8 cellular contexts compared by ENCODE assay signal in the genomic region with DNA sequence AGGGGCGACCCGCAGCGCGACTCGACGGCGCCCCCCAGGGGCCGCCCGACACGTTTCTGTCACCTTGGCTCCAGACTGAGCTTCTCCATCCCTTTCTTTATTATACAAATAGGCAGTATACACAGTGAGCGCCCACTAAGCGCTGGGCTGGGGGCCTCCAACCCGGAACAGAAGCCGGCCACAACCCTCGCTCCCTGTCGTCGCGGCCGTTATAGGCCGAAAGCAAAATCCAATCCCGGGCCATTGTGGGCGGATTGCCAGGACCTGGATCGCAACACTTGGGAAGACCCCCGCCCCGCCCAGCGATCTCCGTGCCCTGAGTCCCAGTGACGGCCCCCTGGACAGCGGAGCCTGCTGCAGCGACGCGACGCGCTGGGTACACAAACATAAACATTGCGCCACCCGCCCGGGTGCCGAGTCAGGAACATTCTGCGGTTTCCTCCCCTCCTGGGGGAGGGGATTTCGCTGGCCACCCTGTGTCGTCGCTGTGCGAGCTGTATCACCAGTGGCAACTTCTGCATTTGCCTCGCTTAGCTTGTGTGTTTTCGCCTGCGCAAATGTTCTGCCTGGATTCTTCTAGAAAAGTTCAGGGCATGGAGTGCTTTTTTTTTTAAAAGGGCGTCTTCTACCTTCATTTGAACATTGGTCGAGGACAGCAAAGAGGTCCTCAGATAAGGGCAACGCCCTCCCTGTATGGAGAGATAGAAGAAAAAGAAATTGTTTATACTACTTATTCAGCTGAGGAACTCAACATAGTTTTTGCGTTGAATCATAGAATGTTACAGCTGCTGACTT. TPM values are rescaled to one million over a fixed set of nuclear protein-coding genes. Genes with fewer than 3 reads are reported as not detected.
DNase-seq lines count a peak whose midpoint lies in the region; ATAC-seq and TF ChIP-seq lines count a peak whose summit lies in the region.

No MANE protein-coding gene starts in this region.

- peak overlapping the region; percentile 98 for H3K9ac ChIP-seq in mucosa of stomach (ENCODE audit: low read length)

- TF ChIP-seq CTCF in OCI-LY7 (conservative IDR thresholded peaks at IDR 0.05; ENCODE audit: low read length): peak; percentile 98

- peaks cover 10% of the 10 kb centered on the region; the same call in 1 of the 2 replicates for H4K20me1 ChIP-seq in OCI-LY7 (ENCODE audit: insufficient read depth, low read length)

- H2AFZ ChIP-seq in OCI-LY7 (ENCODE audit: low read length): peak overlapping the region; percentile 88

- CTCF ChIA-PET in OCI-LY7 (lab: Charles Lee; ENCODE audit: unreplicated experiment): interaction anchor here (0.8 to 1.8 kb wide), 4 partner anchors 57 to 285 kb away, joined by 4 to 6 read pairs (median 4); no protein-coding TSS in a partner anchor

- no TSS peak for BruUV-seq in OCI-LY7 (replicated peaks; lab: Mats Ljungman, UMichigan)

- peak overlapping the region; percentile 91 for H3K4me2 ChIP-seq in OCI-LY7 (ENCODE audit: low read length)

- no peaks in the 10 kb centered on the region for H3K9me2 ChIP-seq in OCI-LY7 (ENCODE audit: insufficient read depth, low read length)

- POLR2A ChIA-PET in OCI-LY7 (lab: Charles Lee): interaction anchor here (0.6 to 2.5 kb wide), 3 partner anchors 45 to 160 kb away, joined by 3 to 6 read pairs (median 3); no protein-coding TSS in a partner anchor

- H3K79me2 ChIP-seq in OCI-LY7 (ENCODE audit: insufficient read depth, low read depth, low read length): no peaks in the 10 kb centered on the region

- no peaks in the 10 kb centered on the region for H3K27me3 ChIP-seq in mucosa of stomach (ENCODE audit: control insufficient read depth, insufficient read depth, low read length)

- no peaks in the 10 kb centered on the region for H3K9me3 ChIP-seq in OCI-LY7 (ENCODE audit: low read length)
- H3K9me3 ChIP-seq in mucosa of stomach (ENCODE audit: control insufficient read depth, low read length): no peaks in the 10 kb centered on the region

- no peak overlapping the region for H3K27ac ChIP-seq in OCI-LY7 (ENCODE audit: low read depth, low read length, poor library complexity, severe bottlenecking)

- H3K4me1 ChIP-seq in OCI-LY7 (ENCODE audit: insufficient read depth, low read length, poor library complexity, severe bottlenecking) (peaks cover 35% of the 10 kb centered on the region), mucosa of stomach (ENCODE audit: control insufficient read depth, insufficient read depth, low read length) (peaks cover 68% of the 10 kb centered on the region)

- in situ Hi-C loops in ACHN (cut with HindIII; ENCODE audit: low pct_ligation_motif_present, low pct_unique_long_range_greater_than_20kb, low sequenced_read_pairs): no loop called here

- DNase-seq in ACHN: peak; percentile 90
- DNase-seq in OCI-LY7 (ENCODE audit: low spot score): peak; percentile 82
- DNase-seq in activated T-cell treated with anti-CD3 and anti-CD28 coated beads for 4 hours: peak; percentile 68
- peak; percentile 94 for DNase-seq in erythroblast (lab: John Stamatoyannopoulos, UW)
- peak; percentile 85 for DNase-seq in stimulated activated CD8-positive, alpha-beta memory T cell treated with anti-CD3 and anti-CD28 coated beads, Interleukin-4, amount 100 ng/mL, for 48 hours

- peak; percentile 24 for ATAC-seq in GM18870 (IDR thresholded peaks at IDR 0.05; ENCODE audit: unreplicated experiment)
- ATAC-seq in HG03457 (IDR thresholded peaks at IDR 0.05; ENCODE audit: unreplicated experiment): peak; percentile 23

- intact Hi-C loops in OCI-LY7 (cut with micrococcal nuclease; ENCODE audit: unreplicated experiment): loop anchor here (1.0 to 5.0 kb wide), 4 partner anchors 58 to 285 kb away; a partner anchor contains a TSS

- TF ChIP-seq POLR2A in erythroblast (IDR thresholded peaks at IDR 0.05; ENCODE audit: low read length): peak; percentile 85

- H3K4me3 ChIP-seq in OCI-LY7 (ENCODE audit: low read depth, low read length, poor library complexity, severe bottlenecking) (peak overlapping the region; percentile 82), mucosa of stomach (ENCODE audit: low read length) (peak overlapping the region; percentile 48)

- peaks cover 10% of the 10 kb centered on the region for H3K36me3 ChIP-seq in OCI-LY7 (ENCODE audit: insufficient read depth, low read length)
- peaks cover 22% of the 10 kb centered on the region for H3K36me3 ChIP-seq in mucosa of stomach (ENCODE audit: control insufficient read depth, insufficient read depth, low read length)

RNA-seq across cellular contexts. Expression of a gene that starts 1.3 kb away (rescaled TPM):
- 5.3 and 7.0 TPM in 2 replicates for total RNA-seq in OCI-LY7 (2014; rRNA removed; shearing (Covaris generic))
- total RNA-seq in OCI-LY7 (2022): 4.5 and 5.3 TPM in 2 replicates
